Comparison of ENCODE assay signal across 9 cellular contexts in genomic region chr3:40287248-40287647, GRCh38.
"Had no signal": no experiment of that assay in that cellular context is flagged by ENCODE, and none has a peak within 500 bp of the region (broad histone marks: within the 10 kb centered on the region; RNA-seq: fewer than 3 reads in every experiment).

No MANE protein-coding gene starts in this region.

- ATAC-seq: GM23338, K562 had no signal

- H3K27ac Mint-ChIP-seq: GM23338, H9 had no signal

- DNase-seq: H9, HCEC 1CT, IMR-90, KG1 had no signal

- H3K4me3 ChIP-seq: GM23338, K562 had no signal

- FAIRE-seq: H1, H54, HTR-8/SVneo, K562 had no signal

- H3K9me3 Mint-ChIP-seq: H9 had no signal

- H3K4me1 Mint-ChIP-seq: GM23338 had no signal

- H3K4me3 Mint-ChIP-seq: GM23338, H9 had no signal
